7 cellular contexts compared by ENCODE assay signal in the genomic region with DNA sequence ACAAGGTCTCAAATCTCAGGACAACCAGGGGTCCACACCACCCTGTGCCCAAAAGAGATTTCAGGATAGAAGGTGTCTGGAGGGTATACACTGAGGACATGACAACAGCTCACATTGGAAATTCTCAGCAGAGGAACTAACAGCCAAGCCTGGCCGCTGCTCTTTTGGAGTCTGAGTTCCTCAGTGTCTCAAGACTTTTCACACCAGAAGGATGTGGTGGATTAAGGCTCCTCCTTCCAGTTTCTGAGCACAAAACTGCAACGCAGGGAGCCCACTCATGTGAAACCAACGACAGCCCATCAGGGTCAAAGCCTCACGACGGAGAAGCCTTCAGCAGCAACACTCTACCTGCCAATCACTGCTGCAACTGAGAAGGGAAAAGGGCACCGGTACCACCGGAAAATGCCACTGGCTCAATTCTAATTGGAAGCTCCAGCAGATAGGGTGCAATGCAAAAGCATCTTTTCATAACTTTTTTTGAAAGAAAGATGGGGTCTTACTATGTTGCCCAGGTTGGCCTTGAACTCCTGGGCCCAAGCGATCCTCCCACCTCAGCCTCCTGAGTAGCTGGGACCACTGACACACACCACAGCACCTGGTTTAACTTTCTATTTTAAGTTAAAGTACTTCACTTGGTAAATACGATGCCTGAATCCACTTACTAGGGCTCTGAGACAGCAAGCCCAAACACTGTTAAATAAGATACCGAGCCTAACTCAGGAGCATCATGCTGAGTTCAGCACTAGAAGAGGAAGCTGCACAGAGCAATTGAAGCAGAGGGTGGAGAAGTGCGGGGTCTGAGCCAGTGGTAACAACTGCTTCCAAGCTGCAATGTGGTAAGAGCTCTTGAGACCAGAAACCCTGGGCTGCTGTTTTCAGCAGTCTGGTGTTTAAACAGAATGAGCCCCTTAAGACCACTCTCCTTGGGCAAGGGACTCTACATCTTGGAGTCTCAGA. TPM values are rescaled to one million over a fixed set of nuclear protein-coding genes. Genes with fewer than 3 reads are reported as not detected.
DNase-seq lines count a peak whose midpoint lies in the region; ATAC-seq and TF ChIP-seq lines count a peak whose summit lies in the region.

No MANE protein-coding gene starts in this region.

- no peaks in the 10 kb centered on the region for H3K9me3 Mint-ChIP-seq in type B pancreatic cell

- no peak overlapping the region for H3K4me3 Mint-ChIP-seq in type B pancreatic cell

- peaks cover 42% of the 10 kb centered on the region for H3K4me1 Mint-ChIP-seq in type B pancreatic cell (ENCODE audit: unreplicated experiment)

- ATAC-seq in GM19351 (IDR thresholded peaks at IDR 0.05; ENCODE audit: unreplicated experiment) (peak; percentile 72), HG03378 (IDR thresholded peaks at IDR 0.05; ENCODE audit: unreplicated experiment) (peak; percentile 40), left lobe of liver (peak; percentile 55)

- peak overlapping the region; percentile 57 for H3K27ac Mint-ChIP-seq in type B pancreatic cell

- H3K36me3 Mint-ChIP-seq in type B pancreatic cell: peaks cover 5% of the 10 kb centered on the region

- H3K27me3 Mint-ChIP-seq in type B pancreatic cell: no peaks in the 10 kb centered on the region

- peak; percentile 76 for DNase-seq in activated CD8-positive, alpha-beta memory T cell treated with anti-CD3 and anti-CD28 coated beads for 24 hours
- DNase-seq in left lobe of liver (ENCODE audit: low spot score) (no peak), type B pancreatic cell (ENCODE audit: extremely low spot score, unreplicated experiment) (no peak), NCI-H2081 treated with DMSO at 0.1 percent for 48 hours (lab: John Stamatoyannopoulos, UW) (no peak), EL (no peak)

- no peak for TF ChIP-seq CTCF in type B pancreatic cell (conservative IDR thresholded peaks at IDR 0.05)

RNA-seq across cellular contexts. Expression of a gene that starts 7.8 kb away (rescaled TPM):
- total RNA-seq in left lobe of liver: 91.4 TPM
- total RNA-seq in type B pancreatic cell (ENCODE audit: low replicate concordance): 264 and 286 TPM in 2 replicates
